Comparison of ENCODE assay signal across 31 cellular contexts in genomic region chr9:135174981-135175380, GRCh38.
"Had no signal": no experiment of that assay in that cellular context is flagged by ENCODE, and none has a peak within 500 bp of the region (broad histone marks: within the 10 kb centered on the region; RNA-seq: fewer than 3 reads in every experiment).

No MANE protein-coding gene starts in this region.

- ATAC-seq: activated naive CD4-positive, alpha-beta T cell treated with anti-CD3 and anti-CD28 coated beads, Interleukin-2, amount 50 U/mL, for 72 hours; activated naive CD8-positive, alpha-beta T cell treated with anti-CD3 and anti-CD28 coated beads, Interleukin-2, amount 50 U/mL, for 24 hours; activated T-cell treated with anti-CD3 and anti-CD28 coated beads, Interleukin-2, amount 50 U/mL, for 4 hours; activated T-cell treated with anti-CD3 and anti-CD28 coated beads, Interleukin-2, amount 50 U/mL, for 72 hours; activated T-helper 17 cell treated with anti-CD3 and anti-CD28 coated beads, Interleukin-2, amount 50 U/mL, for 72 hours had no signal

- H3K36me3 ChIP-seq: adrenal gland, ascending aorta, brain microvascular endothelial cell, breast epithelium, cardiac muscle cell had no signal

- DNase-seq: activated effector memory CD4-positive, alpha-beta T cell treated with anti-CD3 and anti-CD28 coated beads, Interleukin-2, amount 50 U/mL, for 16 hours; activated effector memory CD4-positive, alpha-beta T cell treated with Interleukin-2 at 50 U/mL for 16 hours; activated gamma-delta T cell; activated gamma-delta T cell treated with Interleukin-2 at 50 U/mL for 16 hours; activated naive CD4-positive, alpha-beta T cell; activated naive CD4-positive, alpha-beta T cell treated with anti-CD3 and anti-CD28 coated beads for 36 hours; activated naive CD4-positive, alpha-beta T cell treated with anti-CD3 and anti-CD28 coated beads, Interleukin-2, amount 10 ng/mL, durations not matched to agents 7 days and 5 days; activated naive CD4-positive, alpha-beta T cell treated with anti-CD3 and anti-CD28 coated beads, Interleukin-2, amount 50 U/mL, for 16 hours; activated naive CD4-positive, alpha-beta T cell treated with Interleukin-2 at 50 U/mL for 16 hours; activated naive CD8-positive, alpha-beta T cell treated with anti-CD3 and anti-CD28 coated beads for 36 hours; activated naive CD8-positive, alpha-beta T cell treated with anti-CD3 and anti-CD28 coated beads, Interleukin-2, amount 10 ng/mL, durations not matched to agents 7 days and 5 days; activated naive CD8-positive, alpha-beta T cell treated with anti-CD3 and anti-CD28 coated beads, Interleukin-2, amount 50 U/mL, for 24 hours; activated T-cell treated with anti-CD3 and anti-CD28 coated beads, Interleukin-2, amount 50 U/mL, for 1 hour; activated T-cell treated with anti-CD3 and anti-CD28 coated beads, Interleukin-2, amount 50 U/mL, for 24 hours; activated T-cell treated with anti-CD3 and anti-CD28 coated beads, Interleukin-2, amount 50 U/mL, for 4 hours; activated T-cell treated with anti-CD3 and anti-CD28 coated beads, Interleukin-2, amount 50 U/mL, for 48 hours; activated T-cell treated with anti-CD3 and anti-CD28 coated beads, Interleukin-2, amount 50 U/mL, for 72 hours; adrenal gland; amniotic stem cell; amygdala; anterior cingulate cortex; aorta; brain microvascular endothelial cell; caudate nucleus; central memory CD4-positive, alpha-beta T cell; cerebellar nuclear complex had no signal

- H3K27me3 ChIP-seq: adrenal gland, ascending aorta, brain microvascular endothelial cell, cardiac muscle cell had no signal

- H3K4me1 ChIP-seq: adrenal gland, ascending aorta, breast epithelium had no signal

- H3K27ac ChIP-seq: adrenal gland, ascending aorta, brain microvascular endothelial cell, breast epithelium, cardiac muscle cell had no signal

- H3K4me3 ChIP-seq: adrenal gland, ascending aorta, breast epithelium, cardiac muscle cell had no signal

- H3K9me3 ChIP-seq: adrenal gland, ascending aorta, breast epithelium had no signal
